Comparison of ENCODE assay signal across 9 cellular contexts in the genomic region with DNA sequence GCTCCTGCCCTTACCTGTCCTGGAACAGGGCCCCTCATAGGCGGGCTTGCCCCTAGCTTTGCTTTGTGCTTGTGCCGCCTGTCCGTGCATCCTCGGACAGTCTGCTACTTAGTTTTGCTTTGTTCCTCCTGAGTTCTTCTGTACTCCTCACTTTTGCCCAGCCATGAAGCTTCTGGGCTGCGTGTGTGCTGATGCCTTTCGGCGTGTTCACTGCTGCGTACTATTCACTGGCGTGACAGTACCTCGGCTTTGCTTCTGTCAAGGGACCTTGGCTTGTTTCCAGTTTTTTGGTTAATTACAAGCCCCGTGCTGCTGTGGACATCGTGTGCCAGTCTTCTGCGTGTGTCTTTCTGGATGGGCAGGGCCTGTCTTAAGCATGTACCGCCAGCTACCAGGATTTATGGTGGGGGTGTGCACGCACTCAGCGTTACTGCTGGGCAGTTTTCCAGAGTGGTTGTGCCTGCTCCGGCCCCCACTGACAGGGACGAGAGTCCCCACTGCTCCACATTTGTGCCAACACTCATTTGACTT. TPM values are rescaled to one million over a fixed set of nuclear protein-coding genes. Genes with fewer than 3 reads are reported as not detected.
DNase-seq lines count a peak whose midpoint lies in the region; ATAC-seq and TF ChIP-seq lines count a peak whose summit lies in the region.
"Had no signal": no experiment of that assay in that cellular context is flagged by ENCODE, and none has a peak within 500 bp of the region (broad histone marks: within the 10 kb centered on the region; RNA-seq: fewer than 3 reads in every experiment).

No MANE protein-coding gene starts in this region.

- no peaks in the 10 kb centered on the region for H3K27me3 ChIP-seq in SK-N-SH (ENCODE audit: insufficient read depth)
- H3K27me3 ChIP-seq in OCI-LY3 (ENCODE audit: low read depth, low read length): no peaks in the 10 kb centered on the region

- POLR2A ChIA-PET in SK-N-SH (lab: Yijun Ruan, JAX): no interaction called here

- no peaks in the 10 kb centered on the region for H3K36me3 ChIP-seq in SK-N-SH (replicated peaks in 1 of 2; ENCODE audit: control insufficient read depth in 1 of 2, insufficient read depth in 2 of 2, low read length in 1 of 2)
- H3K36me3 ChIP-seq in OCI-LY3 (replicated peaks; ENCODE audit: low read depth, low read length): no peaks in the 10 kb centered on the region

- no peak overlapping the region for H3K4me3 ChIP-seq in SK-N-SH (ENCODE audit: low read depth in 2 of 2, low read length in 1 of 2)
- H3K4me3 ChIP-seq in OCI-LY3 (ENCODE audit: low read length): no peak overlapping the region
- H3K4me3 ChIP-seq in fibroblast of the aortic adventitia (ENCODE audit: low read depth, low read length): peak overlapping the region; percentile 42

- H3K4me1 ChIP-seq in SK-N-SH (ENCODE audit: control insufficient read depth in 1 of 2, insufficient read depth in 2 of 2, low read depth in 1 of 2, low read length in 1 of 2) (peaks cover 0 to 25% of the 10 kb centered on the region in 2 experiments; a peak in 1 of 4 replicates), OCI-LY3 (ENCODE audit: low read length) (peaks cover 29% of the 10 kb centered on the region)

- no peak overlapping the region for H3K27ac Mint-ChIP-seq in stimulated activated effector memory CD8-positive, alpha-beta T cell treated with anti-CD3 and anti-CD28 coated beads, Interleukin-12 subunit alpha, Interleukin-12 subunit beta, amount 100 ng/mL, for 72 hours

- H3K4me3 Mint-ChIP-seq in stimulated activated effector memory CD8-positive, alpha-beta T cell treated with anti-CD3 and anti-CD28 coated beads, Interleukin-12 subunit alpha, Interleukin-12 subunit beta, amount 100 ng/mL, for 72 hours: peak overlapping the region; percentile 76

- H4K20me1 ChIP-seq in SK-N-SH (ENCODE audit: insufficient read depth) (peaks cover 41% of the 10 kb centered on the region), OCI-LY3 (ENCODE audit: insufficient read depth, low read length) (no peaks in the 10 kb centered on the region; the same call in 1 of the 2 replicates)

- H3K9me2 ChIP-seq in SK-N-SH: no peaks in the 10 kb centered on the region

- H3K9ac ChIP-seq in SK-N-SH (no peak overlapping the region), OCI-LY3 (ENCODE audit: low read length) (no peak overlapping the region)

- TF ChIP-seq CTCF in SK-N-SH (IDR thresholded peaks at IDR 0.05) (no peak), OCI-LY3 (IDR thresholded peaks at IDR 0.05; ENCODE audit: low read depth, low read length) (no peak), fibroblast of the aortic adventitia (IDR thresholded peaks at IDR 0.05; ENCODE audit: insufficient read depth, low read length) (no peak)

- H3K4me2 ChIP-seq in SK-N-SH: peak overlapping the region; percentile 98; the same call in 1 of the 2 replicates
- peak overlapping the region; percentile 24; the same call in 1 of the 2 replicates for H3K4me2 ChIP-seq in OCI-LY3 (ENCODE audit: low read length)

- no peak for TF ChIP-seq RAD21 in SK-N-SH (IDR thresholded peaks at IDR 0.05; ENCODE audit: low read length)

- WGBS in SK-N-SH (ENCODE audit: low lambda C conversion rate): 87% methylated on average over 15 of the region's 18 CpGs

- H3K79me2 ChIP-seq in SK-N-SH (ENCODE audit: insufficient read depth) (peaks cover 68% of the 10 kb centered on the region), OCI-LY3 (ENCODE audit: low read length) (peaks cover 31% of the 10 kb centered on the region)

- H3K36me3 Mint-ChIP-seq in stimulated activated effector memory CD8-positive, alpha-beta T cell treated with anti-CD3 and anti-CD28 coated beads, Interleukin-12 subunit alpha, Interleukin-12 subunit beta, amount 100 ng/mL, for 72 hours: peaks cover 7% of the 10 kb centered on the region

- ATAC-seq in SK-N-SH treated with all-trans-retinoic acid at 6 μM for 48 hours: no peak
- no peak for ATAC-seq in stimulated activated effector memory CD8-positive, alpha-beta T cell treated with anti-CD3 and anti-CD28 coated beads, Interleukin-12 subunit alpha, Interleukin-12 subunit beta, amount 100 ng/mL, for 72 hours

- peaks cover 25% of the 10 kb centered on the region for H3K4me1 Mint-ChIP-seq in stimulated activated effector memory CD8-positive, alpha-beta T cell treated with anti-CD3 and anti-CD28 coated beads, Interleukin-12 subunit alpha, Interleukin-12 subunit beta, amount 100 ng/mL, for 72 hours

- DNase-seq in SK-N-SH (peak; percentile 10), fibroblast of the aortic adventitia (ENCODE audit: low read depth) (peak; percentile 18), NCI-H2196 (lab: John Stamatoyannopoulos, UW; ENCODE audit: unreplicated experiment) (no peak), SIG-M5 treated with dmso at 0.1 percent for 504 hours (lab: John Stamatoyannopoulos, UW; ENCODE audit: unreplicated experiment) (no peak)
- no peak for DNase-seq in stimulated activated effector memory CD8-positive, alpha-beta T cell treated with anti-CD3 and anti-CD28 coated beads, Interleukin-12 subunit alpha, Interleukin-12 subunit beta, amount 100 ng/mL, for 72 hours (ENCODE audit: low spot score in 2 of 2)
- DNase-seq in central memory CD4-positive, alpha-beta T cell: no peak
- DNase-seq: NCI-H187 treated with DMSO at 0.1 percent for 48 hours had no signal

- H2AFZ ChIP-seq in SK-N-SH (ENCODE audit: low read depth) (no peak overlapping the region), OCI-LY3 (ENCODE audit: low read depth, low read length) (no peak overlapping the region)

- H3K9me3 ChIP-seq in SK-N-SH: no peaks in the 10 kb centered on the region
- H3K9me3 ChIP-seq in OCI-LY3 (ENCODE audit: insufficient read depth, low read length): no peaks in the 10 kb centered on the region

- H3F3A ChIP-seq in SK-N-SH (replicated peaks; ENCODE audit: insufficient read depth): peaks cover 3% of the 10 kb centered on the region

- TF ChIP-seq EP300 in SK-N-SH (IDR thresholded peaks at IDR 0.05; ENCODE audit: borderline replicate concordance in 1 of 2, low read depth in 1 of 2, low read length in 1 of 2): no peak

- CTCF ChIA-PET in SK-N-SH (lab: Yijun Ruan, JAX): interaction anchor here (0.9 to 1.2 kb wide), 5 partner anchors 16 to 173 kb away, joined by 3 to 5 read pairs (median 3); no protein-coding TSS in a partner anchor

- no peaks in the 10 kb centered on the region for H3K9me3 Mint-ChIP-seq in stimulated activated effector memory CD8-positive, alpha-beta T cell treated with anti-CD3 and anti-CD28 coated beads, Interleukin-12 subunit alpha, Interleukin-12 subunit beta, amount 100 ng/mL, for 72 hours

- H3K27ac ChIP-seq in SK-N-SH (ENCODE audit: low read depth in 2 of 2, low read length in 1 of 2) (no peak overlapping the region; a peak in 1 of 4 replicates), OCI-LY3 (ENCODE audit: low read length) (no peak overlapping the region)

TF ChIP-seq in SK-N-SH, 30 proteins besides CTCF, POLR2A, EP300 and RAD21 (continues in another document):
- TF ChIP-seq, protein P1, sequence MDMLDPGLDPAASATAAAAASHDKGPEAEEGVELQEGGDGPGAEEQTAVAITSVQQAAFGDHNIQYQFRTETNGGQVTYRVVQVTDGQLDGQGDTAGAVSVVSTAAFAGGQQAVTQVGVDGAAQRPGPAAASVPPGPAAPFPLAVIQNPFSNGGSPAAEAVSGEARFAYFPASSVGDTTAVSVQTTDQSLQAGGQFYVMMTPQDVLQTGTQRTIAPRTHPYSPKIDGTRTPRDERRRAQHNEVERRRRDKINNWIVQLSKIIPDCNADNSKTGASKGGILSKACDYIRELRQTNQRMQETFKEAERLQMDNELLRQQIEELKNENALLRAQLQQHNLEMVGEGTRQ (IDR thresholded peaks at IDR 0.05; ENCODE audit: borderline replicate concordance, low read depth, low read length): no peak

TF ChIP-seq in SK-N-SH treated with all-trans-retinoic acid at 6 μM for 48 hours, 23 proteins besides CTCF, POLR2A, EP300 and RAD21 (continues in another document):
- TF ChIP-seq ZFP3 (CRISPR knock-in tag; IDR thresholded peaks at IDR 0.05) (no peak), ARNTL (CRISPR knock-in tag; IDR thresholded peaks at IDR 0.05; ENCODE audit: borderline replicate concordance, low read depth) (no peak), ESRRG (CRISPR knock-in tag; IDR thresholded peaks at IDR 0.05) (no peak), OSR1 (CRISPR knock-in tag; IDR thresholded peaks at IDR 0.05) (no peak), ZNF70 (CRISPR knock-in tag; IDR thresholded peaks at IDR 0.05) (no peak), ZNF8 (CRISPR knock-in tag; IDR thresholded peaks at IDR 0.05) (no peak)
- TF ChIP-seq, protein P2, sequence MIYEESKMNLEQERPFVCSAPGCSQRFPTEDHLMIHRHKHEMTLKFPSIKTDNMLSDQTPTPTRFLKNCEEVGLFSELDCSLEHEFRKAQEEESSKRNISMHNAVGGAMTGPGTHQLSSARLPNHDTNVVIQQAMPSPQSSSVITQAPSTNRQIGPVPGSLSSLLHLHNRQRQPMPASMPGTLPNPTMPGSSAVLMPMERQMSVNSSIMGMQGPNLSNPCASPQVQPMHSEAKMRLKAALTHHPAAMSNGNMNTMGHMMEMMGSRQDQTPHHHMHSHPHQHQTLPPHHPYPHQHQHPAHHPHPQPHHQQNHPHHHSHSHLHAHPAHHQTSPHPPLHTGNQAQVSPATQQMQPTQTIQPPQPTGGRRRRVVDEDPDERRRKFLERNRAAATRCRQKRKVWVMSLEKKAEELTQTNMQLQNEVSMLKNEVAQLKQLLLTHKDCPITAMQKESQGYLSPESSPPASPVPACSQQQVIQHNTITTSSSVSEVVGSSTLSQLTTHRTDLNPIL (CRISPR knock-in tag; IDR thresholded peaks at IDR 0.05; ENCODE audit: low read depth): no peak
- TF ChIP-seq, protein P3, sequence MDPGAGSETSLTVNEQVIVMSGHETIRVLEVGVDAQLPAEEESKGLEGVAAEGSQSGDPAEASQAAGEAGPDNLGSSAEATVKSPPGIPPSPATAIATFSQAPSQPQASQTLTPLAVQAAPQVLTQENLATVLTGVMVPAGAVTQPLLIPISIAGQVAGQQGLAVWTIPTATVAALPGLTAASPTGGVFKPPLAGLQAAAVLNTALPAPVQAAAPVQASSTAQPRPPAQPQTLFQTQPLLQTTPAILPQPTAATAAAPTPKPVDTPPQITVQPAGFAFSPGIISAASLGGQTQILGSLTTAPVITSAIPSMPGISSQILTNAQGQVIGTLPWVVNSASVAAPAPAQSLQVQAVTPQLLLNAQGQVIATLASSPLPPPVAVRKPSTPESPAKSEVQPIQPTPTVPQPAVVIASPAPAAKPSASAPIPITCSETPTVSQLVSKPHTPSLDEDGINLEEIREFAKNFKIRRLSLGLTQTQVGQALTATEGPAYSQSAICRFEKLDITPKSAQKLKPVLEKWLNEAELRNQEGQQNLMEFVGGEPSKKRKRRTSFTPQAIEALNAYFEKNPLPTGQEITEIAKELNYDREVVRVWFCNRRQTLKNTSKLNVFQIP (CRISPR knock-in tag; IDR thresholded peaks at IDR 0.05; ENCODE audit: borderline replicate concordance, low read depth): no peak

RNA-seq across cellular contexts. Expression of gene PACS2, which starts 2.5 kb away (rescaled TPM):
- 27.4 and 42.7 TPM in 2 replicates for polyA plus RNA-seq in SK-N-SH (2012; rRNA removed)
- 17.6 and 26.9 TPM in 2 replicates for polyA plus RNA-seq in SK-N-SH (2012; cell fraction: cytosol; rRNA removed)
- 174 and 202 TPM in 2 replicates for polyA plus RNA-seq in SK-N-SH (2012; cell fraction: nucleus; rRNA removed)
- total RNA-seq in fibroblast of the aortic adventitia (ENCODE audit: low replicate concordance): 41.5 and 48.6 TPM in 2 replicates

RNA-seq across cellular contexts. Expression of gene BRF1, which starts 16.2 kb away (rescaled TPM):
- polyA plus RNA-seq in SK-N-SH (2012; rRNA removed): 10.2 and 15.7 TPM in 2 replicates
- 6.7 and 10.4 TPM in 2 replicates for polyA plus RNA-seq in SK-N-SH (2012; cell fraction: cytosol; rRNA removed)
- 48.8 and 58.4 TPM in 2 replicates for polyA plus RNA-seq in SK-N-SH (2012; cell fraction: nucleus; rRNA removed)
- total RNA-seq in fibroblast of the aortic adventitia (ENCODE audit: low replicate concordance): 28.8 and 49.4 TPM in 2 replicates

Comparison
In these comparisons a context has a peak if more than half of its experiments do, and no peak if none do; other contexts are left out.
1. DNase-seq: peak in SK-N-SH (single experiment) and fibroblast of the aortic adventitia (single experiment); none in stimulated activated effector memory CD8-positive, alpha-beta T cell treated with anti-CD3 and anti-CD28 coated beads, Interleukin-12 subunit alpha, Interleukin-12 subunit beta, amount 100 ng/mL, for 72 hours (0 of 2), central memory CD4-positive, alpha-beta T cell (single experiment), NCI-H2196 (single experiment) and SIG-M5 treated with dmso at 0.1 percent for 504 hours (single experiment).